Comparison of ENCODE assay signal across 9 cellular contexts in the genomic region with DNA sequence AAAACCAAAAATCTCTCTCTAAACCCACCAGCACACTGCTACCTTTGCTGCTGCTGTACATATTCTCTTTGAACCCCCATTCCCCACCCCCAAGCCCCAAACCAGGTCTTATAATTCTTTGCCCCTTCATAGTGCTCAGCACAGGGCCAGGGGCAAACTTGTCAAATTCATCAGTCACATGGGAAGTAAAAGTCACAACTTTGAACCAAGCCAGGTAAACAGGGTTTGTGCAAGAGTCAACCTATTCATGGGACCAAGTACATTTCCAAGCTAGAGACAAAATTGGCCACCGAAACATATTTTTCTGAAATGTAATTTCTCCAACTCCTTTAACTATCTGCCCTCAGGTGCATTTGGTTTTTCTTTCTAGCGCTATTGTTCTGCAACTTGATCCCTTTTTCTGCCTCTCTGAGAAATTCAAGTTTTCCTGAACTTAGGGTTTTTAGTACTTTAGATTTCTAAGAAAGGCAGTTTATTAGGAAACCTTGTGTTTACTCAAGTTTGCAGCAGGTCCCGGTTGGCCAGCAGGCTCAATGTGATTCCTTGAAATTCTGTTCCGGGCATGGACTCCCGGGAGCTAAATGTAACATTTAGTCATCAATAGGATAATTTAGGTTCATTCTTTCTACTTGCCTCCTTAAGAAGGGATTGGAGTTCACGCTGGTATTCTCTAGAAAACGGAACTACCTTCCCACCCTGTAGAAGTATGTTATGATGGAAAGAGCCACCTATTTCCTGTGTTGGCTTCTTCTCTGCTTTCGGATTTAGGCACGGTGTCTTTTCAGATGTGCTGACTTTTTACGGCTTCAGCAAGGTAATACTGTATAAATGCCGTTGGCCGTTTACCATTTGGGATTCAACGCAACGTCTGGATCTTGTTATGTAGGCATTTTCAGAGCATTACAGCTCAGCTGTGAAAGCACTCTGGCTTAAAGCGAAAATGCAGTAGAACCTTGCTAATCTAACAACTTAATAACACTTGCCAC.
DNase-seq lines count a peak whose midpoint lies in the region; ATAC-seq and TF ChIP-seq lines count a peak whose summit lies in the region.
"Had no signal": no experiment of that assay in that cellular context is flagged by ENCODE, and none has a peak within 500 bp of the region (broad histone marks: within the 10 kb centered on the region; RNA-seq: fewer than 3 reads in every experiment).

No MANE protein-coding gene starts in this region.

- no peaks in the 10 kb centered on the region for H4K20me1 ChIP-seq in BLaER1

- ATAC-seq in naive thymus-derived CD4-positive, alpha-beta T cell = no peak

- in situ Hi-C loops in GM13976 (cut with MboI; ENCODE audit: low sequenced_read_pairs, unreplicated experiment) = no loop called here

- peaks cover 68 to 100% (median 91%) of the 10 kb centered on the region in 7 donors for H3K4me1 Mint-ChIP-seq in naive thymus-derived CD4-positive, alpha-beta T cell

- no peak overlapping the region for H3K27ac ChIP-seq in BLaER1
- peak overlapping the region; percentile 56 for H3K27ac ChIP-seq in naive thymus-derived CD4-positive, alpha-beta T cell (ENCODE audit: low read depth, low read length)

- H3K36me3 ChIP-seq in BLaER1 = no peaks in the 10 kb centered on the region
- no peaks in the 10 kb centered on the region for H3K36me3 ChIP-seq in naive thymus-derived CD4-positive, alpha-beta T cell (ENCODE audit: control insufficient read depth in 2 of 3, insufficient read depth in 3 of 3, low read length in 3 of 3)

- DNase-seq in HT-29 (ENCODE audit: low spot score) = peak; percentile 2
- peak; percentile 27 for DNase-seq in central memory CD4-positive, alpha-beta T cell
- peak in 7 of 9 donors; percentile 32 to 52 (median 43) for DNase-seq in naive thymus-derived CD4-positive, alpha-beta T cell
- DNase-seq in GM13976 (ENCODE audit: low spot score) = no peak
- no peak for DNase-seq in HCEC 1CT
- no peak for DNase-seq in AG08396 (ENCODE audit: low spot score)
- DNase-seq in anterior cingulate cortex (lab: John Stamatoyannopoulos, UW) = no peak
- DNase-seq: NCI-H446 treated with DMSO at 0.1 percent for 48 hours had no signal

- no peak for TF ChIP-seq CTCF in GM13976 (IDR thresholded peaks at IDR 0.05; ENCODE audit: borderline replicate concordance, control extremely low read depth, extremely low read depth, insufficient read depth, missing control alignments)

- H3K36me3 Mint-ChIP-seq in naive thymus-derived CD4-positive, alpha-beta T cell = peaks cover 0 to 19% (median 3%) of the 10 kb centered on the region in 5 donors

- peak overlapping the region; percentile 28; the same call in 1 of the 2 replicates for H3K4me2 ChIP-seq in BLaER1

- H3K9ac ChIP-seq in BLaER1 = no peak overlapping the region

- peak overlapping the region; percentile 75 to 90 (median 84) for H3K4me3 Mint-ChIP-seq in naive thymus-derived CD4-positive, alpha-beta T cell

- no peaks in the 10 kb centered on the region for H3K27me3 ChIP-seq in BLaER1
- H3K27me3 ChIP-seq in naive thymus-derived CD4-positive, alpha-beta T cell (ENCODE audit: control insufficient read depth in 2 of 2, insufficient read depth in 2 of 2, low read length in 2 of 2) = no peaks in the 10 kb centered on the region

- H3K27me3 Mint-ChIP-seq in naive thymus-derived CD4-positive, alpha-beta T cell = no peaks in the 10 kb centered on the region

- H3K9me3 ChIP-seq in BLaER1 = 0 out of 2 replicates have a peak, but pooled peaks cover 6% of the 10 kb centered on the region
- no peaks in the 10 kb centered on the region for H3K9me3 ChIP-seq in naive thymus-derived CD4-positive, alpha-beta T cell (ENCODE audit: control insufficient read depth in 2 of 3, low read length in 3 of 3)

- CTCF ChIA-PET in naive thymus-derived CD4-positive, alpha-beta T cell (lab: Charles Lee) = no interaction called here

- H3K9me3 Mint-ChIP-seq in naive thymus-derived CD4-positive, alpha-beta T cell = peaks cover 0 to 10% (median 0%) of the 10 kb centered on the region in 11 donors

- POLR2A ChIA-PET in naive thymus-derived CD4-positive, alpha-beta T cell (lab: Charles Lee) = interaction anchor here (0.7 to 3.3 kb wide), 7 partner anchors 8 to 108 kb away, joined by 3 to 21 read pairs (median 3); no protein-coding TSS in a partner anchor

- H3K4me1 ChIP-seq in BLaER1 = peaks cover 49% of the 10 kb centered on the region
- H3K4me1 ChIP-seq in naive thymus-derived CD4-positive, alpha-beta T cell (ENCODE audit: control insufficient read depth in 2 of 2, insufficient read depth in 2 of 2, low read length in 2 of 2) = peaks cover 65 to 82% of the 10 kb centered on the region in 2 donors

- peak overlapping the region; percentile 92 to 98 (median 97) for H3K27ac Mint-ChIP-seq in naive thymus-derived CD4-positive, alpha-beta T cell

- H3K4me3 ChIP-seq in BLaER1 = no peak overlapping the region
- H3K4me3 ChIP-seq in naive thymus-derived CD4-positive, alpha-beta T cell (ENCODE audit: low read length) = peak overlapping the region; percentile 50

- intact Hi-C loops in naive thymus-derived CD4-positive, alpha-beta T cell (cut with micrococcal nuclease) = loop anchor here (1.0 to 5.0 kb wide), 4 partner anchors 178 to 1523 kb away; partner anchors contain the start of gene EFCAB11 (in 1 of the 2)

Comparison
In these comparisons a context has a peak if more than half of its experiments do, and no peak if none do; other contexts are left out.
1. DNase-seq: peak in HT-29 (single experiment), central memory CD4-positive, alpha-beta T cell (single experiment) and naive thymus-derived CD4-positive, alpha-beta T cell (7 of 9); none in GM13976 (single experiment), HCEC 1CT (single experiment), AG08396 (single experiment) and anterior cingulate cortex (0 of 58).